1 cellular context compared by ENCODE assay signal in genomic region chr6:166338854-166339253, GRCh38.
TF ChIP-seq lines count a peak whose summit lies in the region.

No MANE protein-coding gene starts in this region.

TF ChIP-seq in HepG2, 621 proteins besides CTCF, POLR2A, EP300 and RAD21 (continued from another document):
- no peak for TF ChIP-seq ZNF782 (CRISPR knock-in tag; IDR thresholded peaks at IDR 0.05; ENCODE audit: borderline replicate concordance)
- TF ChIP-seq EZH2 (conservative IDR thresholded peaks at IDR 0.05; ENCODE audit: low read depth, low read length), result no peak
- no peak for TF ChIP-seq SRSF1 (optimal IDR thresholded peaks at IDR 0.05; ENCODE audit: low read depth, low read length)
- no peak for TF ChIP-seq ISX (CRISPR knock-in tag; conservative IDR thresholded peaks at IDR 0.05)
- no peak for TF ChIP-seq DDIT3 (CRISPR knock-in tag; IDR thresholded peaks at IDR 0.05)
- no peak for TF ChIP-seq TEF (CRISPR knock-in tag; IDR thresholded peaks at IDR 0.05)
- no peak for TF ChIP-seq REL (CRISPR knock-in tag; conservative IDR thresholded peaks at IDR 0.05)
- no peak for TF ChIP-seq SCMH1 (CRISPR knock-in tag; IDR thresholded peaks at IDR 0.05; ENCODE audit: borderline replicate concordance)
- TF ChIP-seq ZNF704 (CRISPR knock-in tag; IDR thresholded peaks at IDR 0.05; ENCODE audit: borderline replicate concordance), result no peak
TF ChIP-seq in HepG2: peak in this region for 2.
